Comparison of ENCODE assay signal across 2 cellular contexts in the genomic region with DNA sequence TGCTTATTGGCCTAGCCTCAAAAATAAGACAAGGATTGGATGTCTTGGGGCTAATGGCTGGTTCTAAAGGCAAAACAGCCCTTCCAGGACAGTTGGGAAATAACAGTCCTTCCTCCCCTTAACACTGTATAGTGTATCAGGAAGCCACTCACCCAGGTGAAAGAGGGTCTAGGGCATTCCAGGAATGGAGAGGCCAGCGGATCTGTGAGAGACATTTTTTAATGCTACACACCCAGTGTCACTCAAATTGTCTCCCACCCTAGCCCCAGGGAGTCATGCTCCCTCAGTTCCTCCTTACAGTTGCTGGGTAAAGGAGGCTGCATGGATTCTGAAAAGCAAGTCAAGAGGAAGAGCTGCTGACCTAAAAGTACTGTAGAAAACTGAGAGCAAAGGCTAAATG.
TF ChIP-seq lines count a peak whose summit lies in the region.

No MANE protein-coding gene starts in this region.

TF ChIP-seq in GM23338, 12 proteins besides CTCF, POLR2A, EP300 and RAD21 (continued from another document):
- TF ChIP-seq, protein P1, sequence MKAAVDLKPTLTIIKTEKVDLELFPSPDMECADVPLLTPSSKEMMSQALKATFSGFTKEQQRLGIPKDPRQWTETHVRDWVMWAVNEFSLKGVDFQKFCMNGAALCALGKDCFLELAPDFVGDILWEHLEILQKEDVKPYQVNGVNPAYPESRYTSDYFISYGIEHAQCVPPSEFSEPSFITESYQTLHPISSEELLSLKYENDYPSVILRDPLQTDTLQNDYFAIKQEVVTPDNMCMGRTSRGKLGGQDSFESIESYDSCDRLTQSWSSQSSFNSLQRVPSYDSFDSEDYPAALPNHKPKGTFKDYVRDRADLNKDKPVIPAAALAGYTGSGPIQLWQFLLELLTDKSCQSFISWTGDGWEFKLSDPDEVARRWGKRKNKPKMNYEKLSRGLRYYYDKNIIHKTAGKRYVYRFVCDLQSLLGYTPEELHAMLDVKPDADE (IDR thresholded peaks at IDR 0.05): no peak
- TF ChIP-seq NANOG (IDR thresholded peaks at IDR 0.05; ENCODE audit: borderline replicate concordance): no peak
- no peak for TF ChIP-seq POLR2AphosphoS5 (IDR thresholded peaks at IDR 0.05; ENCODE audit: low read depth)
- no peak for TF ChIP-seq STAT1 (IDR thresholded peaks at IDR 0.05; ENCODE audit: unreplicated experiment)
- TF ChIP-seq, protein P2, sequence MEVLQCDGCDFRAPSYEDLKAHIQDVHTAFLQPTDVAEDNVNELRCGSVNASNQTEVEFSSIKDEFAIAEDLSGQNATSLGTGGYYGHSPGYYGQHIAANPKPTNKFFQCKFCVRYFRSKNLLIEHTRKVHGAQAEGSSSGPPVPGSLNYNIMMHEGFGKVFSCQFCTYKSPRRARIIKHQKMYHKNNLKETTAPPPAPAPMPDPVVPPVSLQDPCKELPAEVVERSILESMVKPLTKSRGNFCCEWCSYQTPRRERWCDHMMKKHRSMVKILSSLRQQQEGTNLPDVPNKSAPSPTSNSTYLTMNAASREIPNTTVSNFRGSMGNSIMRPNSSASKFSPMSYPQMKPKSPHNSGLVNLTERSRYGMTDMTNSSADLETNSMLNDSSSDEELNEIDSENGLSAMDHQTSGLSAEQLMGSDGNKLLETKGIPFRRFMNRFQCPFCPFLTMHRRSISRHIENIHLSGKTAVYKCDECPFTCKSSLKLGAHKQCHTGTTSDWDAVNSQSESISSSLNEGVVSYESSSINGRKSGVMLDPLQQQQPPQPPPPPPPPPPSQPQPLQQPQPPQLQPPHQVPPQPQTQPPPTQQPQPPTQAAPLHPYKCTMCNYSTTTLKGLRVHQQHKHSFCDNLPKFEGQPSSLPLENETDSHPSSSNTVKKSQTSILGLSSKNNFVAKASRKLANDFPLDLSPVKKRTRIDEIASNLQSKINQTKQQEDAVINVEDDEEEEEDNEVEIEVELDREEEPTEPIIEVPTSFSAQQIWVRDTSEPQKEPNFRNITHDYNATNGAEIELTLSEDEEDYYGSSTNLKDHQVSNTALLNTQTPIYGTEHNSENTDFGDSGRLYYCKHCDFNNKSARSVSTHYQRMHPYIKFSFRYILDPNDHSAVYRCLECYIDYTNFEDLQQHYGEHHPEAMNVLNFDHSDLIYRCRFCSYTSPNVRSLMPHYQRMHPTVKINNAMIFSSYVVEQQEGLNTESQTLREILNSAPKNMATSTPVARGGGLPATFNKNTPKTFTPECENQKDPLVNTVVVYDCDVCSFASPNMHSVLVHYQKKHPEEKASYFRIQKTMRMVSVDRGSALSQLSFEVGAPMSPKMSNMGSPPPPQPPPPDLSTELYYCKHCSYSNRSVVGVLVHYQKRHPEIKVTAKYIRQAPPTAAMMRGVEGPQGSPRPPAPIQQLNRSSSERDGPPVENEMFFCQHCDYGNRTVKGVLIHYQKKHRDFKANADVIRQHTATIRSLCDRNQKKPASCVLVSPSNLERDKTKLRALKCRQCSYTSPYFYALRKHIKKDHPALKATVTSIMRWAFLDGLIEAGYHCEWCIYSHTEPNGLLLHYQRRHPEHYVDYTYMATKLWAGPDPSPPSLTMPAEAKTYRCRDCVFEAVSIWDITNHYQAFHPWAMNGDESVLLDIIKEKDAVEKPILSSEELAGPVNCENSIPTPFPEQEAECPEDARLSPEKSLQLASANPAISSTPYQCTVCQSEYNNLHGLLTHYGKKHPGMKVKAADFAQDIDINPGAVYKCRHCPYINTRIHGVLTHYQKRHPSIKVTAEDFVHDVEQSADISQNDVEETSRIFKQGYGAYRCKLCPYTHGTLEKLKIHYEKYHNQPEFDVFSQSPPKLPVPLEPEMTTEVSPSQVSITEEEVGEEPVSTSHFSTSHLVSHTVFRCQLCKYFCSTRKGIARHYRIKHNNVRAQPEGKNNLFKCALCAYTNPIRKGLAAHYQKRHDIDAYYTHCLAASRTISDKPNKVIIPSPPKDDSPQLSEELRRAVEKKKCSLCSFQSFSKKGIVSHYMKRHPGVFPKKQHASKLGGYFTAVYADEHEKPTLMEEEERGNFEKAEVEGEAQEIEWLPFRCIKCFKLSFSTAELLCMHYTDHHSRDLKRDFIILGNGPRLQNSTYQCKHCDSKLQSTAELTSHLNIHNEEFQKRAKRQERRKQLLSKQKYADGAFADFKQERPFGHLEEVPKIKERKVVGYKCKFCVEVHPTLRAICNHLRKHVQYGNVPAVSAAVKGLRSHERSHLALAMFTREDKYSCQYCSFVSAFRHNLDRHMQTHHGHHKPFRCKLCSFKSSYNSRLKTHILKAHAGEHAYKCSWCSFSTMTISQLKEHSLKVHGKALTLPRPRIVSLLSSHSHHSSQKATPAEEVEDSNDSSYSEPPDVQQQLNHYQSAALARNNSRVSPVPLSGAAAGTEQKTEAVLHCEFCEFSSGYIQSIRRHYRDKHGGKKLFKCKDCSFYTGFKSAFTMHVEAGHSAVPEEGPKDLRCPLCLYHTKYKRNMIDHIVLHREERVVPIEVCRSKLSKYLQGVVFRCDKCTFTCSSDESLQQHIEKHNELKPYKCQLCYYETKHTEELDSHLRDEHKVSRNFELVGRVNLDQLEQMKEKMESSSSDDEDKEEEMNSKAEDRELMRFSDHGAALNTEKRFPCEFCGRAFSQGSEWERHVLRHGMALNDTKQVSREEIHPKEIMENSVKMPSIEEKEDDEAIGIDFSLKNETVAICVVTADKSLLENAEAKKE (CRISPR knock-in tag; IDR thresholded peaks at IDR 0.05): no peak

TF ChIP-seq in HEK293, 187 proteins besides CTCF, POLR2A, EP300 and RAD21 (continued from another document):
- TF ChIP-seq, protein P3, sequence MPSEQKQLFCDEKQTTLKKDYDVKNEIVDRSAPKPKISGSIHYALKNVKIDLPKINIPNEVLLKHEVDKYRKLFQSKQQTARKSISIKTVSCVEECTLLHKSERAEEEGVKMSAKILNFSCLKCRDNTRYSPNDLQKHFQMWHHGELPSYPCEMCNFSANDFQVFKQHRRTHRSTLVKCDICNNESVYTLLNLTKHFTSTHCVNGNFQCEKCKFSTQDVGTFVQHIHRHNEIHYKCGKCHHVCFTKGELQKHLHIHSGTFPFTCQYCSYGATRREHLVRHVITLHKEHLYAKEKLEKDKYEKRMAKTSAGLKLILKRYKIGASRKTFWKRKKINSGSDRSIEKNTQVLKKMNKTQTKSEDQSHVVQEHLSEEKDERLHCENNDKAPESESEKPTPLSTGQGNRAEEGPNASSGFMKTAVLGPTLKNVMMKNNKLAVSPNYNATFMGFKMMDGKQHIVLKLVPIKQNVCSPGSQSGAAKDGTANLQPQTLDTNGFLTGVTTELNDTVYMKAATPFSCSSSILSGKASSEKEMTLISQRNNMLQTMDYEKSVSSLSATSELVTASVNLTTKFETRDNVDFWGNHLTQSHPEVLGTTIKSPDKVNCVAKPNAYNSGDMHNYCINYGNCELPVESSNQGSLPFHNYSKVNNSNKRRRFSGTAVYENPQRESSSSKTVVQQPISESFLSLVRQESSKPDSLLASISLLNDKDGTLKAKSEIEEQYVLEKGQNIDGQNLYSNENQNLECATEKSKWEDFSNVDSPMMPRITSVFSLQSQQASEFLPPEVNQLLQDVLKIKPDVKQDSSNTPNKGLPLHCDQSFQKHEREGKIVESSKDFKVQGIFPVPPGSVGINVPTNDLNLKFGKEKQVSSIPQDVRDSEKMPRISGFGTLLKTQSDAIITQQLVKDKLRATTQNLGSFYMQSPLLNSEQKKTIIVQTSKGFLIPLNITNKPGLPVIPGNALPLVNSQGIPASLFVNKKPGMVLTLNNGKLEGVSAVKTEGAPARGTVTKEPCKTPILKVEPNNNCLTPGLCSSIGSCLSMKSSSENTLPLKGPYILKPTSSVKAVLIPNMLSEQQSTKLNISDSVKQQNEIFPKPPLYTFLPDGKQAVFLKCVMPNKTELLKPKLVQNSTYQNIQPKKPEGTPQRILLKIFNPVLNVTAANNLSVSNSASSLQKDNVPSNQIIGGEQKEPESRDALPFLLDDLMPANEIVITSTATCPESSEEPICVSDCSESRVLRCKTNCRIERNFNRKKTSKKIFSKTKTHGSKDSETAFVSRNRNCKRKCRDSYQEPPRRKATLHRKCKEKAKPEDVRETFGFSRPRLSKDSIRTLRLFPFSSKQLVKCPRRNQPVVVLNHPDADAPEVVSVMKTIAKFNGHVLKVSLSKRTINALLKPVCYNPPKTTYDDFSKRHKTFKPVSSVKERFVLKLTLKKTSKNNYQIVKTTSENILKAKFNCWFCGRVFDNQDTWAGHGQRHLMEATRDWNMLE (tag by site-specific recombination; conservative IDR thresholded peaks at IDR 0.05; ENCODE audit: low read depth): 0 out of 2 replicates have a peak, but pooled peaks have one; percentile 18
